ENCODE assay signal across 24 cellular contexts in the genomic region with DNA sequence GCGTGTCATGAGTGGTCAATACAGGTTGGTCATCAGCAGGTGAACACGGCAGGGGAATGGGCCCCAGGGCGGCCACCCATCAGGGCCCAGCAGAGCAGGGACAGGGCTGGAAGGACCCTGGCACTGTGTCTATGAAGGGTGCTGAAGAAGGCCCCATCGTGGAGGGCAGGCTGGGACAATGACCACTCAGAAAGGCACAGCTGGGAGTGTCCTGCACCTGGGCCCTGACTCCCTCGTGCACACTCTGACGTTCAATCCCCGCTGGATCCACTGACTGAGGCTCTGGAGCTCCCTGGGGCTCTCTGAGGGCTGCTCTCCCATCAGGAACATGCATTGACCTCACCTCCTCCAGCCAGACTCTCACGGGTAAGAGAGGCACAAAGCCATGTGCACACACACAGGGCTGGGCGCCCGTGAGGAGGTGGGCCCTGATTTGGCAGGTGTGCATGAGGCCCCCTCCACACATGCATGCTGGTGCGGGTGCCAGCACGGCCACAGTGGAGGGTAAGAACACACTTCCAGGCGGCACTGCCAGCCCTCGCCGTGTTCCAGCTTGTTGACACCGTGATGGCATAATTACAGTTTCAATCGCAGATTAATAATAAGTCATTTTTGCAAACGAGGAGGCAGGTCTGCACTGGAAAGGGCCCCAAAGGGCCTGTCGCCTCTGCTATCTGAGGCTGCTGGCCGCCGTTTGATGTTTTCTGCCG. TPM values are rescaled to one million over a fixed set of nuclear protein-coding genes. Genes with fewer than 3 reads are reported as not detected.
DNase-seq lines count a peak whose midpoint lies in the region; ATAC-seq and TF ChIP-seq lines count a peak whose summit lies in the region.
"Had no signal": no experiment of that assay in that cellular context is flagged by ENCODE, and none has a peak within 500 bp of the region (broad histone marks: within the 10 kb centered on the region; RNA-seq: fewer than 3 reads in every experiment).

No MANE protein-coding gene starts in this region.

- peaks cover 17% of the 10 kb centered on the region for H3K4me1 ChIP-seq in mammary epithelial cell (ENCODE audit: insufficient read depth, low read length)
- H3K4me1 ChIP-seq in breast epithelium, result no peaks in the 10 kb centered on the region

- H3K9ac ChIP-seq in mammary epithelial cell (ENCODE audit: insufficient read depth, low read length), result no peak overlapping the region

- ATAC-seq in stimulated activated effector memory CD8-positive, alpha-beta T cell treated with anti-CD3 and anti-CD28 coated beads, Interleukin-12 subunit alpha, Interleukin-12 subunit beta, amount 100 ng/mL, for 72 hours, result no peak
- no peak for ATAC-seq in GM18867 (IDR thresholded peaks at IDR 0.05; ENCODE audit: unreplicated experiment)
- ATAC-seq in HG03159 (IDR thresholded peaks at IDR 0.05; ENCODE audit: unreplicated experiment), result no peak
- ATAC-seq: HCT116, left cardiac atrium, SK-N-SH treated with all-trans-retinoic acid at 6 μM for 48 hours, WTC11 had no signal

- dilution Hi-C loops in mammary epithelial cell (cut with HindIII; ENCODE audit: low sequenced_read_pairs), result no loop called here

- TF ChIP-seq CTCF in mammary epithelial cell (conservative IDR thresholded peaks at IDR 0.05 in 1 of 2, IDR thresholded peaks at IDR 0.05 in 1 of 2; ENCODE audit: extremely low read depth in 1 of 2, insufficient read depth in 1 of 2, low read depth in 1 of 2, low read length in 2 of 2) (no peak), breast epithelium (IDR thresholded peaks at IDR 0.05) (no peak)

- no peaks in the 10 kb centered on the region for H3K79me2 ChIP-seq in mammary epithelial cell (ENCODE audit: insufficient read depth, low read length)

- TF ChIP-seq POLR2A in breast epithelium (IDR thresholded peaks at IDR 0.05), result no peak

- no peak overlapping the region for H3K4me3 Mint-ChIP-seq in stimulated activated effector memory CD8-positive, alpha-beta T cell treated with anti-CD3 and anti-CD28 coated beads, Interleukin-12 subunit alpha, Interleukin-12 subunit beta, amount 100 ng/mL, for 72 hours
- H3K4me3 Mint-ChIP-seq: neural crest cell, WTC11 had no signal

- H3K4me1 Mint-ChIP-seq in stimulated activated effector memory CD8-positive, alpha-beta T cell treated with anti-CD3 and anti-CD28 coated beads, Interleukin-12 subunit alpha, Interleukin-12 subunit beta, amount 100 ng/mL, for 72 hours, result peaks cover 28% of the 10 kb centered on the region

- H3K36me3 ChIP-seq in mammary epithelial cell (ENCODE audit: insufficient read depth, low read length), result no peaks in the 10 kb centered on the region
- H3K36me3 ChIP-seq in breast epithelium, result no peaks in the 10 kb centered on the region
- H3K36me3 ChIP-seq: vagina had no signal

- H3K4me3 ChIP-seq in mammary epithelial cell (replicated peaks in 1 of 3; ENCODE audit: insufficient read depth in 1 of 3, low read depth in 2 of 3, low read length in 3 of 3) (no peak overlapping the region), breast epithelium (no peak overlapping the region)
- H3K4me3 ChIP-seq: vagina had no signal

- WGBS in mammary epithelial cell (ENCODE audit: low coverage, missing lambda C conversion rate), result 21% methylated on average over 19 of the region's 22 CpGs

- H3K9me3 Mint-ChIP-seq in stimulated activated effector memory CD8-positive, alpha-beta T cell treated with anti-CD3 and anti-CD28 coated beads, Interleukin-12 subunit alpha, Interleukin-12 subunit beta, amount 100 ng/mL, for 72 hours, result no peaks in the 10 kb centered on the region
- H3K9me3 Mint-ChIP-seq: neural crest cell, WTC11 had no signal

- peak overlapping the region; percentile 63 for H3K27ac Mint-ChIP-seq in stimulated activated effector memory CD8-positive, alpha-beta T cell treated with anti-CD3 and anti-CD28 coated beads, Interleukin-12 subunit alpha, Interleukin-12 subunit beta, amount 100 ng/mL, for 72 hours
- H3K27ac Mint-ChIP-seq: WTC11 had no signal

- in situ Hi-C loops in mammary epithelial cell (cut with MboI; ENCODE audit: low sequenced_read_pairs in 2 of 2), result no loop called here

- H4K20me1 ChIP-seq in mammary epithelial cell (ENCODE audit: insufficient read depth, low read length), result no peaks in the 10 kb centered on the region

- DNase-seq in mammary epithelial cell, result no peak
- DNase-seq in breast epithelium (ENCODE audit: low spot score in 2 of 2), result no peak
- DNase-seq in NCI-H69 (lab: John Stamatoyannopoulos, UW), result peak; percentile 96
- peak; percentile 48 for DNase-seq in islet precursor cell
- DNase-seq in stimulated activated effector memory CD8-positive, alpha-beta T cell treated with anti-CD3 and anti-CD28 coated beads, Interleukin-12 subunit alpha, Interleukin-12 subunit beta, amount 100 ng/mL, for 72 hours (ENCODE audit: low spot score in 2 of 2), result no peak
- no peak for DNase-seq in amniotic stem cell (lab: John Stamatoyannopoulos, UW)
- DNase-seq: activated CD4-positive, alpha-beta T cell treated with anti-CD3 and anti-CD28 coated beads, Interleukin-2, amount 50 U/mL, for 48 hours; activated naive CD4-positive, alpha-beta T cell; activated T-cell treated with anti-CD3 and anti-CD28 coated beads for 4 hours; cerebellar nuclear complex; glutamatergic neuron; left cardiac atrium; NCI-H1436 treated with DMSO at 0.1 percent for 48 hours; NCI-H446 treated with DMSO at 0.1 percent for 48 hours; RPMI8226; stimulated activated CD8-positive, alpha-beta memory T cell treated with anti-CD3 and anti-CD28 coated beads, Interleukin-4, amount 100 ng/mL, for 48 hours; T-helper 9 cell had no signal

- peak overlapping the region; percentile 71 for H3K4me2 ChIP-seq in mammary epithelial cell (ENCODE audit: insufficient read depth, low read depth, low read length)

- intact Hi-C loops in mammary epithelial cell (cut with micrococcal nuclease), result no loop called here
- intact Hi-C loops in breast epithelium (cut with DNase I; ENCODE audit: low total_unique reads), result no loop called here

- CTCF ChIA-PET in mammary epithelial cell (lab: Charles Lee; ENCODE audit: low non-redundant PET), result no interaction called here

- no peaks in the 10 kb centered on the region for H3K36me3 Mint-ChIP-seq in stimulated activated effector memory CD8-positive, alpha-beta T cell treated with anti-CD3 and anti-CD28 coated beads, Interleukin-12 subunit alpha, Interleukin-12 subunit beta, amount 100 ng/mL, for 72 hours
- H3K36me3 Mint-ChIP-seq: WTC11 had no signal

- H3K27me3 ChIP-seq in mammary epithelial cell (ENCODE audit: insufficient read depth, low read length) (no peaks in the 10 kb centered on the region), breast epithelium (no peaks in the 10 kb centered on the region)
- H3K27me3 ChIP-seq: vagina had no signal

- H3K27ac ChIP-seq in mammary epithelial cell (ENCODE audit: insufficient read depth, low read depth, low read length) (no peak overlapping the region), breast epithelium (no peak overlapping the region)
- H3K27ac ChIP-seq: vagina had no signal

- H3K9me3 ChIP-seq in mammary epithelial cell (replicated peaks; ENCODE audit: insufficient read depth, low read length) (no peaks in the 10 kb centered on the region), breast epithelium (no peaks in the 10 kb centered on the region)
- H3K9me3 ChIP-seq: vagina had no signal

- BruUV-seq in mammary epithelial cell (replicated peaks; lab: Mats Ljungman, UMichigan), result no TSS peak

- H2AFZ ChIP-seq in mammary epithelial cell (ENCODE audit: low read depth, low read length), result peak overlapping the region; percentile 80

RNA-seq across cellular contexts. Expression of gene SMAD7, which starts 58.5 kb away (rescaled TPM):
- 10 to 100 TPM; 15.7 to 20.0 TPM for total RNA-seq in mammary epithelial cell
- 8.2 TPM for polyA plus RNA-seq in mammary epithelial cell
- polyA minus RNA-seq in mammary epithelial cell, result 53.8 TPM
- 10 to 100 TPM; 17.4 to 21.2 (median 20.6) TPM for total RNA-seq in breast epithelium

Comparison
In these comparisons a context has a peak if more than half of its experiments do, and no peak if none do; other contexts are left out.
1. DNase-seq: peak in NCI-H69 (single experiment) and islet precursor cell (single experiment); none in mammary epithelial cell (single experiment), breast epithelium (0 of 2), stimulated activated effector memory CD8-positive, alpha-beta T cell treated with anti-CD3 and anti-CD28 coated beads, Interleukin-12 subunit alpha, Interleukin-12 subunit beta, amount 100 ng/mL, for 72 hours (0 of 2) and amniotic stem cell (single experiment).